9 cellular contexts compared by ENCODE assay signal in genomic region chr3:37997791-37998370, GRCh38. TPM values are rescaled to one million over a fixed set of nuclear protein-coding genes. Genes with fewer than 3 reads are reported as not detected.
A peak's percentile ranks its signal among the peaks of the same experiment; 100 is the strongest.
DNase-seq lines count a peak whose midpoint lies in the region; ATAC-seq and TF ChIP-seq lines count a peak whose summit lies in the region.
"Had no signal": no experiment of that assay in that cellular context is flagged by ENCODE, and none has a peak within 500 bp of the region (broad histone marks: within the 10 kb centered on the region; RNA-seq: fewer than 3 reads in every experiment).

No MANE protein-coding gene starts in this region.

- H3K9me3 ChIP-seq in body of pancreas (no peaks in the 10 kb centered on the region), A673 (ENCODE audit: low read depth, low read length, poor library complexity, severe bottlenecking) (no peaks in the 10 kb centered on the region)

- POLR2A ChIA-PET in A673 (lab: Charles Lee; ENCODE audit: low non-redundant PET): no interaction called here

- no peaks in the 10 kb centered on the region for H3K27me3 Mint-ChIP-seq in T-helper 2 cell treated with Interferon-gamma antibody and Interleukin-4, amounts not matched to agents 5 μg/mL and 100 μg/mL, for 36 hours (ENCODE audit: low read depth)
- no peaks in the 10 kb centered on the region for H3K27me3 Mint-ChIP-seq in mesothelial cell of epicardium (ENCODE audit: low read depth)

- peak overlapping the region; percentile 89 for H3K27ac Mint-ChIP-seq in T-helper 2 cell treated with Interferon-gamma antibody and Interleukin-4, amounts not matched to agents 5 μg/mL and 100 μg/mL, for 36 hours
- peak overlapping the region; percentile 80 for H3K27ac Mint-ChIP-seq in mesothelial cell of epicardium
- H3K27ac Mint-ChIP-seq: H9 had no signal

- H3K9me3 Mint-ChIP-seq in T-helper 2 cell treated with Interferon-gamma antibody and Interleukin-4, amounts not matched to agents 5 μg/mL and 100 μg/mL, for 36 hours: no peaks in the 10 kb centered on the region
- H3K9me3 Mint-ChIP-seq in mesothelial cell of epicardium: no peaks in the 10 kb centered on the region
- H3K9me3 Mint-ChIP-seq: H9 had no signal

- peaks cover 36% of the 10 kb centered on the region for H3K36me3 Mint-ChIP-seq in T-helper 2 cell treated with Interferon-gamma antibody and Interleukin-4, amounts not matched to agents 5 μg/mL and 100 μg/mL, for 36 hours (ENCODE audit: low read depth)
- H3K36me3 Mint-ChIP-seq in mesothelial cell of epicardium: peaks cover 1% of the 10 kb centered on the region

- peak overlapping the region; percentile 86 to 91 (median 89) for H3K27ac ChIP-seq in body of pancreas
- peak overlapping the region; percentile 28 for H3K27ac ChIP-seq in temporal lobe (ENCODE audit: low read depth, low read length)
- H3K27ac ChIP-seq in A673 (ENCODE audit: low read depth, low read length, poor library complexity, severe bottlenecking): no peak overlapping the region

- H3K36me3 ChIP-seq in body of pancreas (replicated peaks in 1 of 2; ENCODE audit: insufficient read depth in 1 of 2, low read depth in 2 of 2): no peaks in the 10 kb centered on the region
- H3K36me3 ChIP-seq in A673 (ENCODE audit: insufficient read depth, low read length, poor library complexity, severe bottlenecking): no peaks in the 10 kb centered on the region

- H3K4me1 ChIP-seq in body of pancreas: peaks cover 35% of the 10 kb centered on the region
- peaks cover 5% of the 10 kb centered on the region for H3K4me1 ChIP-seq in A673 (ENCODE audit: insufficient read depth, low read length, poor library complexity, severe bottlenecking)

- H3K4me1 Mint-ChIP-seq in T-helper 2 cell treated with Interferon-gamma antibody and Interleukin-4, amounts not matched to agents 5 μg/mL and 100 μg/mL, for 36 hours (ENCODE audit: low read depth): peaks cover 49% of the 10 kb centered on the region
- H3K4me1 Mint-ChIP-seq in mesothelial cell of epicardium: peaks cover 31% of the 10 kb centered on the region

- ATAC-seq in body of pancreas: no peak
- no peak for ATAC-seq in GM18520 (IDR thresholded peaks at IDR 0.05; ENCODE audit: unreplicated experiment)

- TF ChIP-seq CTCF in body of pancreas (IDR thresholded peaks at IDR 0.05) (no peak), mesothelial cell of epicardium (IDR thresholded peaks at IDR 0.05; ENCODE audit: unreplicated experiment) (no peak), A673 (conservative IDR thresholded peaks at IDR 0.05; ENCODE audit: low read depth, low read length) (no peak)

- intact Hi-C loops in body of pancreas (cut with DNase I) (no loop called here), A673 (cut with micrococcal nuclease; ENCODE audit: unreplicated experiment) (no loop called here)

- peak overlapping the region; percentile 74 for H3K4me3 Mint-ChIP-seq in T-helper 2 cell treated with Interferon-gamma antibody and Interleukin-4, amounts not matched to agents 5 μg/mL and 100 μg/mL, for 36 hours
- peak overlapping the region; percentile 60 for H3K4me3 Mint-ChIP-seq in mesothelial cell of epicardium

- DNase-seq in T-helper 2 cell treated with Interferon-gamma antibody and Interleukin-4, amounts not matched to agents 5 μg/mL and 100 μg/mL, for 36 hours (ENCODE audit: low spot score): no peak
- DNase-seq in T-helper 2 cell: no peak
- DNase-seq in body of pancreas: peak in 2 of 4 donors; percentile 30
- DNase-seq in mesothelial cell of epicardium (ENCODE audit: low spot score in 2 of 2, unreplicated experiment in 2 of 2): peak in 1 of 2 experiments; percentile 11
- no peak for DNase-seq in A673 (ENCODE audit: low spot score)
- no peak for DNase-seq in HuH-7.5 (ENCODE audit: low spot score)
- DNase-seq: H9 had no signal

- BruUV-seq in A673 (replicated peaks; lab: Mats Ljungman, UMichigan): no TSS peak

- H3K27me3 ChIP-seq in body of pancreas: no peaks in the 10 kb centered on the region
- H3K27me3 ChIP-seq in A673 (replicated peaks; ENCODE audit: insufficient read depth, low read depth, low read length, poor library complexity): no peaks in the 10 kb centered on the region

- TF ChIP-seq POLR2A in body of pancreas (IDR thresholded peaks at IDR 0.05): no peak

- WGBS in body of pancreas, 2 donors: 89 to 100% methylated on average over 2 to 6 of the region's 6 CpGs

- CTCF ChIA-PET in A673 (lab: Charles Lee): interaction anchor here (0.7 kb wide), 1 partner anchor 234 kb away, joined by 5 read pairs; no protein-coding TSS in a partner anchor

- H3K4me3 ChIP-seq in body of pancreas: no peak overlapping the region
- H3K4me3 ChIP-seq in A673 (ENCODE audit: low read depth, low read length, poor library complexity, severe bottlenecking): no peak overlapping the region

RNA-seq across cellular contexts. Expression of gene VILL, which starts 7.3 kb away (rescaled TPM):
- total RNA-seq in body of pancreas: 10 to 100 TPM in 1 of 2 donors, 1 to 10 TPM in 1; 3.6 to 10.4 TPM
- 15.3 to 16.7 TPM (median 16.4 TPM) in 3 replicates for total RNA-seq in mesothelial cell of epicardium
- total RNA-seq in temporal lobe: 9.1 TPM
- total RNA-seq in A673 (2021): 2.9 and 4.2 TPM in 2 replicates

RNA-seq across cellular contexts. Expression of gene PLCD1, which starts 31.6 kb away (rescaled TPM):
- 10 to 100 TPM in 1 of 2 donors, 1 to 10 TPM in 1; 7.9 to 12.2 TPM for total RNA-seq in body of pancreas
- 19.0 to 20.8 TPM (median 20.7 TPM) in 3 replicates for total RNA-seq in mesothelial cell of epicardium
- 5.7 TPM for total RNA-seq in temporal lobe
- total RNA-seq in A673 (2021): 1.1 and 4.1 TPM in 2 replicates

RNA-seq across cellular contexts. Expression of gene DLEC1, which starts 41.1 kb away (rescaled TPM):
- 1 to 10 TPM in 1 of 2 donors, under 1 TPM in 1; 0.78 to 1.3 TPM for total RNA-seq in body of pancreas
- 1.3 to 1.8 TPM (median 1.4 TPM) in 3 replicates for total RNA-seq in mesothelial cell of epicardium
- 0.74 TPM for total RNA-seq in temporal lobe
- not detected in 2 replicates for total RNA-seq in A673 (2021)
